Comparison of ENCODE assay signal across 18 cellular contexts in genomic region chr18:80158365-80158764, GRCh38.
"Had no signal": no experiment of that assay in that cellular context is flagged by ENCODE, and none has a peak within 500 bp of the region (broad histone marks: within the 10 kb centered on the region; RNA-seq: fewer than 3 reads in every experiment).

No MANE protein-coding gene starts in this region.

- H3K4me3 Mint-ChIP-seq: activated B cell treated with CpG ODN at 0.5 μM for 24 hours; activated CD4-positive, alpha-beta memory T cell treated with anti-CD3 and anti-CD28 coated beads for 36 hours; activated CD4-positive, alpha-beta T cell treated with anti-CD3 and anti-CD28 coated beads, Interleukin-2, amount 10 ng/mL, durations not matched to agents 24 days and 14 days; activated CD8-positive, alpha-beta T cell treated with anti-CD3 and anti-CD28 coated beads for 36 hours; activated naive CD4-positive, alpha-beta T cell treated with anti-CD3 and anti-CD28 coated beads for 36 hours; activated naive CD8-positive, alpha-beta T cell treated with anti-CD3 and anti-CD28 coated beads for 36 hours; activated T-cell treated with anti-CD3 and anti-CD28 coated beads, Interleukin-2, amount 50 U/mL, for 4 hours; activated T-cell treated with anti-CD3 and anti-CD28 coated beads, Interleukin-2, amount 50 U/mL, for 72 hours; activated T-helper 1 cell treated with anti-CD3 and anti-CD28 coated beads, Interleukin-12 subunit alpha, Interleukin-12 subunit beta, Interleukin-2, Interleukin-4 antibody, amounts not matched to agents 30 ng/mL and 10 ng/mL and 1 ng/mL, durations not matched to agents 14 hours and 24 hours and 36 hours; activated T-helper 17 cell treated with anti-CD3 and anti-CD28 coated beads, Interleukin-2, amount 50 U/mL, for 72 hours; T-helper 1 cell treated with Interleukin-12 subunit alpha and Interleukin-12 subunit beta and Interleukin-4 antibody, amounts not matched to agents 30 μg/mL and 1 μg/mL, for 36 hours; T-helper 2 cell treated with Interferon-gamma antibody and Interleukin-4, amounts not matched to agents 5 μg/mL and 100 μg/mL, for 36 hours had no signal

- H3K27ac Mint-ChIP-seq: activated B cell treated with CpG ODN at 0.5 μM for 24 hours; activated CD4-positive, alpha-beta memory T cell treated with anti-CD3 and anti-CD28 coated beads for 36 hours; activated CD4-positive, alpha-beta T cell treated with anti-CD3 and anti-CD28 coated beads, Interleukin-2, amount 10 ng/mL, durations not matched to agents 24 days and 14 days; activated CD8-positive, alpha-beta T cell treated with anti-CD3 and anti-CD28 coated beads for 36 hours; activated naive CD4-positive, alpha-beta T cell treated with anti-CD3 and anti-CD28 coated beads for 36 hours; activated naive CD4-positive, alpha-beta T cell treated with anti-CD3 and anti-CD28 coated beads, Interleukin-2, amount 50 U/mL, for 72 hours; activated naive CD8-positive, alpha-beta T cell treated with anti-CD3 and anti-CD28 coated beads for 36 hours; activated T-cell treated with anti-CD3 and anti-CD28 coated beads, Interleukin-2, amount 50 U/mL, for 72 hours; activated T-helper 1 cell treated with anti-CD3 and anti-CD28 coated beads, Interleukin-12 subunit alpha, Interleukin-12 subunit beta, Interleukin-2, Interleukin-4 antibody, amounts not matched to agents 30 ng/mL and 10 ng/mL and 1 ng/mL, durations not matched to agents 14 hours and 24 hours and 36 hours; activated T-helper 17 cell treated with anti-CD3 and anti-CD28 coated beads, Interleukin-2, amount 50 U/mL, for 72 hours; T-helper 1 cell treated with Interleukin-12 subunit alpha and Interleukin-12 subunit beta and Interleukin-4 antibody, amounts not matched to agents 30 μg/mL and 1 μg/mL, for 36 hours; T-helper 2 cell treated with Interferon-gamma antibody and Interleukin-4, amounts not matched to agents 5 μg/mL and 100 μg/mL, for 36 hours had no signal

- ATAC-seq: activated T-cell treated with anti-CD3 and anti-CD28 coated beads, Interleukin-2, amount 50 U/mL, for 4 hours; activated T-cell treated with anti-CD3 and anti-CD28 coated beads, Interleukin-2, amount 50 U/mL, for 72 hours had no signal

- H3K36me3 ChIP-seq: adrenal gland, brain microvascular endothelial cell, breast epithelium had no signal

- H3K9me3 Mint-ChIP-seq: activated B cell treated with CpG ODN at 0.5 μM for 24 hours; activated CD4-positive, alpha-beta memory T cell treated with anti-CD3 and anti-CD28 coated beads for 36 hours; activated CD4-positive, alpha-beta T cell treated with anti-CD3 and anti-CD28 coated beads, Interleukin-2, amount 10 ng/mL, durations not matched to agents 24 days and 14 days; activated CD8-positive, alpha-beta T cell treated with anti-CD3 and anti-CD28 coated beads for 36 hours; activated naive CD4-positive, alpha-beta T cell treated with anti-CD3 and anti-CD28 coated beads for 36 hours; activated naive CD4-positive, alpha-beta T cell treated with anti-CD3 and anti-CD28 coated beads, Interleukin-2, amount 50 U/mL, for 72 hours; activated naive CD8-positive, alpha-beta T cell treated with anti-CD3 and anti-CD28 coated beads for 36 hours; activated T-cell treated with anti-CD3 and anti-CD28 coated beads, Interleukin-2, amount 50 U/mL, for 4 hours; activated T-cell treated with anti-CD3 and anti-CD28 coated beads, Interleukin-2, amount 50 U/mL, for 72 hours; activated T-helper 1 cell treated with anti-CD3 and anti-CD28 coated beads, Interleukin-12 subunit alpha, Interleukin-12 subunit beta, Interleukin-2, Interleukin-4 antibody, amounts not matched to agents 30 ng/mL and 10 ng/mL and 1 ng/mL, durations not matched to agents 14 hours and 24 hours and 36 hours; activated T-helper 17 cell treated with anti-CD3 and anti-CD28 coated beads, Interleukin-2, amount 50 U/mL, for 72 hours; T-helper 1 cell treated with Interleukin-12 subunit alpha and Interleukin-12 subunit beta and Interleukin-4 antibody, amounts not matched to agents 30 μg/mL and 1 μg/mL, for 36 hours; T-helper 2 cell treated with Interferon-gamma antibody and Interleukin-4, amounts not matched to agents 5 μg/mL and 100 μg/mL, for 36 hours had no signal

- H3K4me3 ChIP-seq: adrenal gland, body of pancreas, breast epithelium had no signal

- H3K27me3 ChIP-seq: adrenal gland, body of pancreas, brain microvascular endothelial cell, breast epithelium had no signal

- H3K4me1 Mint-ChIP-seq: activated CD4-positive, alpha-beta T cell treated with anti-CD3 and anti-CD28 coated beads, Interleukin-2, amount 10 ng/mL, durations not matched to agents 24 days and 14 days had no signal

- H3K4me1 ChIP-seq: adrenal gland, body of pancreas, breast epithelium had no signal

- H3K9me3 ChIP-seq: adrenal gland, body of pancreas, breast epithelium had no signal

- H3K36me3 Mint-ChIP-seq: activated CD4-positive, alpha-beta memory T cell treated with anti-CD3 and anti-CD28 coated beads for 36 hours; activated naive CD4-positive, alpha-beta T cell treated with anti-CD3 and anti-CD28 coated beads, Interleukin-2, amount 50 U/mL, for 72 hours; activated naive CD8-positive, alpha-beta T cell treated with anti-CD3 and anti-CD28 coated beads for 36 hours had no signal

- H3K27ac ChIP-seq: adrenal gland, body of pancreas, brain microvascular endothelial cell, breast epithelium, VCaP had no signal
